11 cellular contexts compared by ENCODE assay signal in the genomic region with DNA sequence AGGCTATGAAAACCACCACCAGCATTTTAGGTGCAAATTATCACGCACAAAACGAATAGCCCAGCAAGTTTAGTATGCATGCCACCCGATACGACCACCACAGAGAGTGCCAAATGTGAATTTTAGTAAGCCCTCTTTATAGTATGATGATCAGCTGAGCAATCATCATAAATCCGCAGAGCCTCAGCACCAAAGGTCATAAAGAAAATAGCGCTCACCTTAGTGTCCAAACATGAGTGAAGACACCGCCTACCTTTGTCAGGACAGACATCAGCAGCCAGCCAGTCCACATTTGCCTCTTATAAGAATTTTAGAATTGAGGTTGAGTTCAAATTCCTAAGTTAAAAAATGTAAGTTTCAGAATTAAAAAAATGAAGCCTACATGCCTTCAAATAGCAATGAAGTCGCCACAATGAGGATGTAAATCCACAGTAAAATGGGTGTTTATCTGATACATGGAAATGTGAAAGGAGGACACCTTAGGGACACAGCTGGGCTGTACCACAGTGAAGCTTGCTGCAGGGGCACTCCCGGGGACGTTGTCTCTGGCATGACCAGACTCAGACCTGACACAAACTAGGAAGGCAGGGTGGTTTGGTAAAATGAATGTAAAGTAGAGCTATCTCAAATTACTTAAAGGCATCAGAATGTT.
A peak's percentile ranks its signal among the peaks of the same experiment; 100 is the strongest.
DNase-seq lines count a peak whose midpoint lies in the region; ATAC-seq and TF ChIP-seq lines count a peak whose summit lies in the region.
"Had no signal": no experiment of that assay in that cellular context is flagged by ENCODE, and none has a peak within 500 bp of the region (broad histone marks: within the 10 kb centered on the region; RNA-seq: fewer than 3 reads in every experiment).

No MANE protein-coding gene starts in this region.

- no peak overlapping the region for H3K27ac Mint-ChIP-seq in stimulated activated naive CD8-positive, alpha-beta T cell treated with anti-CD3 and anti-CD28 coated beads, Interleukin-15, amount 100 ng/mL, for 72 hours
- H3K27ac Mint-ChIP-seq in activated naive CD8-positive, alpha-beta T cell treated with anti-CD3 and anti-CD28 coated beads, Interleukin-2, amount 50 U/mL, for 24 hours, result peak overlapping the region; percentile 99
- peak overlapping the region; percentile 15 for H3K27ac Mint-ChIP-seq in mesothelial cell of epicardium
- no peak overlapping the region for H3K27ac Mint-ChIP-seq in endodermal cell

- peak; percentile 2 for ATAC-seq in stimulated activated naive CD8-positive, alpha-beta T cell treated with anti-CD3 and anti-CD28 coated beads, Interleukin-15, Interleukin-2, amounts not matched to agents 100 U/mL and 50 U/mL, for 24 hours
- ATAC-seq in stimulated activated naive CD8-positive, alpha-beta T cell treated with anti-CD3 and anti-CD28 coated beads, Interleukin-15, amount 100 ng/mL, for 72 hours, result no peak
- ATAC-seq in activated naive CD8-positive, alpha-beta T cell treated with anti-CD3 and anti-CD28 coated beads, Interleukin-2, amount 50 U/mL, for 24 hours, result peak; percentile 1

- no peaks in the 10 kb centered on the region for H3K27me3 ChIP-seq in endodermal cell (ENCODE audit: control insufficient read depth, insufficient read depth, low read length, poor library complexity, severe bottlenecking)

- TF ChIP-seq CTCF in mesothelial cell of epicardium (IDR thresholded peaks at IDR 0.05; ENCODE audit: unreplicated experiment), result no peak
- TF ChIP-seq CTCF in endodermal cell (conservative IDR thresholded peaks at IDR 0.05), result no peak

- DNase-seq in stimulated activated naive CD8-positive, alpha-beta T cell treated with anti-CD3 and anti-CD28 coated beads, Interleukin-15, Interleukin-2, amounts not matched to agents 100 U/mL and 50 U/mL, for 24 hours, result no peak
- no peak for DNase-seq in stimulated activated naive CD8-positive, alpha-beta T cell treated with anti-CD3 and anti-CD28 coated beads, Interleukin-15, amount 100 ng/mL, for 72 hours
- no peak for DNase-seq in activated naive CD8-positive, alpha-beta T cell treated with anti-CD3 and anti-CD28 coated beads, Interleukin-2, amount 50 U/mL, for 24 hours
- DNase-seq in mesothelial cell of epicardium (ENCODE audit: low spot score in 2 of 2, unreplicated experiment in 2 of 2) (no peak), HT-29 (ENCODE audit: low spot score) (no peak), DMS114 treated with DMSO at 0.1 percent for 48 hours (lab: John Stamatoyannopoulos, UW; ENCODE audit: unreplicated experiment) (no peak), NCI-H82 treated with DMSO at 0.1 percent for 48 hours (lab: John Stamatoyannopoulos, UW; ENCODE audit: unreplicated experiment) (no peak), endodermal cell (no peak)
- DNase-seq: activated CD4-positive, CD25-positive, alpha-beta regulatory T cell had no signal

- H3K4me3 Mint-ChIP-seq in stimulated activated naive CD8-positive, alpha-beta T cell treated with anti-CD3 and anti-CD28 coated beads, Interleukin-15, amount 100 ng/mL, for 72 hours, result no peak overlapping the region
- H3K4me3 Mint-ChIP-seq in activated naive CD8-positive, alpha-beta T cell treated with anti-CD3 and anti-CD28 coated beads, Interleukin-2, amount 50 U/mL, for 24 hours, result peak overlapping the region; percentile 70
- H3K4me3 Mint-ChIP-seq in mesothelial cell of epicardium, result no peak overlapping the region
- H3K4me3 Mint-ChIP-seq in endodermal cell, result no peak overlapping the region
- H3K4me3 Mint-ChIP-seq: brain had no signal

- H3K36me3 ChIP-seq in endodermal cell (ENCODE audit: control insufficient read depth, insufficient read depth, low read length), result peaks cover 5% of the 10 kb centered on the region

- no peak overlapping the region for H3K4me3 ChIP-seq in endodermal cell (ENCODE audit: low read length)

- no peaks in the 10 kb centered on the region for H3K9me3 ChIP-seq in endodermal cell (ENCODE audit: control insufficient read depth, low read length)

- H3K9ac ChIP-seq in endodermal cell (ENCODE audit: extremely low read depth, low read length, poor library complexity, severe bottlenecking), result no peak overlapping the region
- H3K9ac ChIP-seq: parathyroid adenoma had no signal

- no peaks in the 10 kb centered on the region for H3K27me3 Mint-ChIP-seq in stimulated activated naive CD8-positive, alpha-beta T cell treated with anti-CD3 and anti-CD28 coated beads, Interleukin-15, amount 100 ng/mL, for 72 hours
- H3K27me3 Mint-ChIP-seq in activated naive CD8-positive, alpha-beta T cell treated with anti-CD3 and anti-CD28 coated beads, Interleukin-2, amount 50 U/mL, for 24 hours, result no peaks in the 10 kb centered on the region
- H3K27me3 Mint-ChIP-seq in mesothelial cell of epicardium (ENCODE audit: low read depth) (no peaks in the 10 kb centered on the region), endodermal cell (ENCODE audit: insufficient read depth) (no peaks in the 10 kb centered on the region)

- peaks cover 27% of the 10 kb centered on the region for H3K36me3 Mint-ChIP-seq in activated naive CD8-positive, alpha-beta T cell treated with anti-CD3 and anti-CD28 coated beads, Interleukin-2, amount 50 U/mL, for 24 hours (ENCODE audit: low read depth)
- peaks cover 4% of the 10 kb centered on the region for H3K36me3 Mint-ChIP-seq in mesothelial cell of epicardium
- H3K36me3 Mint-ChIP-seq in endodermal cell (ENCODE audit: low read depth), result peaks cover 11% of the 10 kb centered on the region

- no peaks in the 10 kb centered on the region for H3K9me3 Mint-ChIP-seq in stimulated activated naive CD8-positive, alpha-beta T cell treated with anti-CD3 and anti-CD28 coated beads, Interleukin-15, amount 100 ng/mL, for 72 hours
- peaks cover 7% of the 10 kb centered on the region for H3K9me3 Mint-ChIP-seq in activated naive CD8-positive, alpha-beta T cell treated with anti-CD3 and anti-CD28 coated beads, Interleukin-2, amount 50 U/mL, for 24 hours
- H3K9me3 Mint-ChIP-seq in mesothelial cell of epicardium (no peaks in the 10 kb centered on the region), endodermal cell (peaks cover 3% of the 10 kb centered on the region)
- H3K9me3 Mint-ChIP-seq: brain had no signal

- no peaks in the 10 kb centered on the region for H3K4me1 ChIP-seq in endodermal cell (ENCODE audit: control insufficient read depth, insufficient read depth, low read length)

- H3K27ac ChIP-seq in endodermal cell (ENCODE audit: low read depth, low read length), result no peak overlapping the region
- H3K27ac ChIP-seq: parathyroid adenoma had no signal

- WGBS in endodermal cell (ENCODE audit: insufficient coverage in 1 of 2, insufficient read length in 1 of 2), 2 experiments, result 95 to 98% methylated on average over 9 to 10 of the region's 10 CpGs

- H3K4me1 Mint-ChIP-seq in stimulated activated naive CD8-positive, alpha-beta T cell treated with anti-CD3 and anti-CD28 coated beads, Interleukin-15, amount 100 ng/mL, for 72 hours, result peaks cover 45% of the 10 kb centered on the region
- peaks cover 51% of the 10 kb centered on the region for H3K4me1 Mint-ChIP-seq in activated naive CD8-positive, alpha-beta T cell treated with anti-CD3 and anti-CD28 coated beads, Interleukin-2, amount 50 U/mL, for 24 hours
- H3K4me1 Mint-ChIP-seq in mesothelial cell of epicardium (peaks cover 24% of the 10 kb centered on the region), endodermal cell (no peaks in the 10 kb centered on the region)

Comparison
In these comparisons a context has a peak if more than half of its experiments do, and no peak if none do; other contexts are left out.
1. H3K27ac Mint-ChIP-seq: peak in activated naive CD8-positive, alpha-beta T cell treated with anti-CD3 and anti-CD28 coated beads, Interleukin-2, amount 50 U/mL, for 24 hours (single experiment) and mesothelial cell of epicardium (single experiment); none in stimulated activated naive CD8-positive, alpha-beta T cell treated with anti-CD3 and anti-CD28 coated beads, Interleukin-15, amount 100 ng/mL, for 72 hours (0 of 2) and endodermal cell (single experiment).